Comparison of ENCODE assay signal across 16 cellular contexts in the genomic region with DNA sequence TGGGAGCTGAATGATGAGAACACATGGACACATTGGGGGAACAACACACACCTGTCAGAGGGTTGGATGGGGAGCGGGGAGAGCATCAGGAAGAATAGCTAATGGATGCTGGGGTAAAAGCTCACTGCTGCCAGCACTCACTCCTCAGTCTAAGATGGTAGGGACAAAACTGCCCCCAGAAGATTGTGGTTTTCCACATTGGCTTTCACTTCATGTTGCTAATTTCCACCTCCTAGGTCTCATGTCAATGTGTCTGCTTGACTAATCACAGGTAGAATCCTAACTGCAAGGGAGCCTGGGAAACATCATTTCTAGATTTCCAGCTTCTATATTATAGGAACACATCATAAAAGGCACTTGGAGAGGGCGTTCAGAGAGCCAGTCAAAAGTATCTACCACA. TPM values are rescaled to one million over a fixed set of nuclear protein-coding genes. Genes with fewer than 3 reads are reported as not detected.
DNase-seq lines count a peak whose midpoint lies in the region; ATAC-seq, FAIRE-seq and TF ChIP-seq lines count a peak whose summit lies in the region.
"Had no signal": no experiment of that assay in that cellular context is flagged by ENCODE, and none has a peak within 500 bp of the region (broad histone marks: within the 10 kb centered on the region; RNA-seq: fewer than 3 reads in every experiment).

No MANE protein-coding gene starts in this region.

- H4K20me1 ChIP-seq in DND-41 (ENCODE audit: insufficient read depth, low read length) (peaks cover 20% of the 10 kb centered on the region), neural progenitor cell (ENCODE audit: low read depth) (no peaks in the 10 kb centered on the region)

- FAIRE-seq in GM12891 (lab: Jason Lieb, UNC), result no peak
- FAIRE-seq: K562 had no signal

- CTCF ChIA-PET in CD4-positive, alpha-beta T cell (lab: Charles Lee), result interaction anchor here (0.7 to 1.2 kb wide), 2 partner anchors 8 to 752 kb away, joined by 3 read pairs; no protein-coding TSS in a partner anchor
- CTCF ChIA-PET in activated CD8-positive, alpha-beta T cell treated with anti-CD3 and anti-CD28 coated beads, Interleukin-2, amount 10 ng/mL, durations not matched to agents 7 days and 5 days (lab: Charles Lee), result interaction anchor here (0.6 kb wide), 1 partner anchor 32 kb away, joined by 3 read pairs; no protein-coding TSS in a partner anchor

- H3K4me1 ChIP-seq in DND-41 (ENCODE audit: insufficient read depth, low read length) (peaks cover 17% of the 10 kb centered on the region), neural progenitor cell (no peaks in the 10 kb centered on the region), ovary (ENCODE audit: insufficient read depth) (no peaks in the 10 kb centered on the region)

- peaks cover 67% of the 10 kb centered on the region for H3K36me3 Mint-ChIP-seq in CD4-positive, alpha-beta T cell (ENCODE audit: low read depth)
- H3K36me3 Mint-ChIP-seq in activated CD8-positive, alpha-beta T cell treated with anti-CD3 and anti-CD28 coated beads, Interleukin-2, amount 10 ng/mL, durations not matched to agents 7 days and 5 days (ENCODE audit: low read depth), result peaks cover 59% of the 10 kb centered on the region
- no peaks in the 10 kb centered on the region for H3K36me3 Mint-ChIP-seq in neural progenitor cell

- H3K9me3 Mint-ChIP-seq in CD4-positive, alpha-beta T cell, result peaks cover 3% of the 10 kb centered on the region
- no peaks in the 10 kb centered on the region for H3K9me3 Mint-ChIP-seq in activated CD8-positive, alpha-beta T cell treated with anti-CD3 and anti-CD28 coated beads, Interleukin-2, amount 10 ng/mL, durations not matched to agents 7 days and 5 days (ENCODE audit: insufficient read depth)
- H3K9me3 Mint-ChIP-seq in neural progenitor cell, result no peaks in the 10 kb centered on the region

- no peak for TF ChIP-seq POLR2A in ovary (IDR thresholded peaks at IDR 0.05)
- no peak for TF ChIP-seq POLR2A in GM12891 (IDR thresholded peaks at IDR 0.05; ENCODE audit: low read depth, low read length)

- H3F3A ChIP-seq in neural progenitor cell (ENCODE audit: low read depth), result no peaks in the 10 kb centered on the region

- peak overlapping the region; percentile 65 for H3K27ac Mint-ChIP-seq in CD4-positive, alpha-beta T cell
- H3K27ac Mint-ChIP-seq in activated CD8-positive, alpha-beta T cell treated with anti-CD3 and anti-CD28 coated beads, Interleukin-2, amount 10 ng/mL, durations not matched to agents 7 days and 5 days, result peak overlapping the region; percentile 6
- no peak overlapping the region for H3K27ac Mint-ChIP-seq in neural progenitor cell

- intact Hi-C loops in CD4-positive, alpha-beta T cell (cut with DNase I, micrococcal nuclease), result no loop called here
- intact Hi-C loops in ovary (cut with DNase I), result no loop called here

- H3K4me3 Mint-ChIP-seq in CD4-positive, alpha-beta T cell, result peak overlapping the region; percentile 6
- H3K4me3 Mint-ChIP-seq in activated CD8-positive, alpha-beta T cell treated with anti-CD3 and anti-CD28 coated beads, Interleukin-2, amount 10 ng/mL, durations not matched to agents 7 days and 5 days, result no peak overlapping the region
- peak overlapping the region; percentile 51 for H3K4me3 Mint-ChIP-seq in neural progenitor cell

- DNase-seq in CD4-positive, alpha-beta T cell, result no peak
- DNase-seq in DND-41, result no peak
- DNase-seq in activated CD8-positive, alpha-beta T cell treated with anti-CD3 and anti-CD28 coated beads, Interleukin-2, amount 10 ng/mL, durations not matched to agents 7 days and 5 days, result no peak
- no peak for DNase-seq in neural progenitor cell (ENCODE audit: low spot score)
- DNase-seq in ovary, result no peak
- no peak for DNase-seq in UCSD-AML1 (lab: John Stamatoyannopoulos, UW; ENCODE audit: unreplicated experiment)
- DNase-seq in GM12891 (ENCODE audit: insufficient read length, low spot score), result no peak
- DNase-seq: DMS79 treated with DMSO at 0.1 percent for 48 hours, GOT3, NCI-H1436 treated with DMSO at 0.1 percent for 48 hours, NCI-H2029 treated with DMSO at 0.1 percent for 48 hours, NCI-H2171 treated with DMSO at 0.1 percent for 48 hours, NCI-H446 treated with DMSO at 0.1 percent for 48 hours, NCI-H774, RPMI8226 had no signal

- H3K9ac ChIP-seq in DND-41 (ENCODE audit: low read depth, low read length), result no peak overlapping the region
- no peak overlapping the region for H3K9ac ChIP-seq in neural progenitor cell

- POLR2A ChIA-PET in CD4-positive, alpha-beta T cell (lab: Charles Lee), result no interaction called here
- POLR2A ChIA-PET in activated CD8-positive, alpha-beta T cell treated with anti-CD3 and anti-CD28 coated beads, Interleukin-2, amount 10 ng/mL, durations not matched to agents 7 days and 5 days (lab: Charles Lee), result interaction anchor here (0.8 kb wide), 1 partner anchor 95 kb away, joined by 3 read pairs; no protein-coding TSS in a partner anchor

- H3K9me3 ChIP-seq in CD4-positive, alpha-beta T cell (ENCODE audit: control insufficient read depth, low read length), result no peaks in the 10 kb centered on the region
- H3K9me3 ChIP-seq in DND-41 (ENCODE audit: insufficient read depth, low read length, severe bottlenecking) (no peaks in the 10 kb centered on the region), neural progenitor cell (ENCODE audit: low read depth) (no peaks in the 10 kb centered on the region), ovary (no peaks in the 10 kb centered on the region)

- peaks cover 97% of the 10 kb centered on the region for H3K79me2 ChIP-seq in DND-41 (ENCODE audit: insufficient read depth, low read length)
- no peaks in the 10 kb centered on the region for H3K79me2 ChIP-seq in neural progenitor cell (ENCODE audit: low read depth)

- ATAC-seq in CD4-positive, alpha-beta T cell (ENCODE audit: poor library complexity), result no peak
- ATAC-seq in DND-41 (ENCODE audit: insufficient read depth, low read depth), result 0 out of 3 replicates have a peak, but pooled peaks have one; percentile 27
- ATAC-seq in activated CD8-positive, alpha-beta T cell treated with anti-CD3 and anti-CD28 coated beads, Interleukin-2, amount 10 ng/mL, durations not matched to agents 7 days and 5 days, result no peak
- ATAC-seq: K562 had no signal

- no peak overlapping the region for H2AFZ ChIP-seq in DND-41 (ENCODE audit: low read depth, low read length)
- no peak overlapping the region for H2AFZ ChIP-seq in neural progenitor cell (replicated peaks)

- no peaks in the 10 kb centered on the region for H3K27me3 Mint-ChIP-seq in CD4-positive, alpha-beta T cell
- H3K27me3 Mint-ChIP-seq in activated CD8-positive, alpha-beta T cell treated with anti-CD3 and anti-CD28 coated beads, Interleukin-2, amount 10 ng/mL, durations not matched to agents 7 days and 5 days (ENCODE audit: low read depth), result no peaks in the 10 kb centered on the region
- H3K27me3 Mint-ChIP-seq in neural progenitor cell (ENCODE audit: insufficient read depth, low read depth), result no peaks in the 10 kb centered on the region

- no peak for TF ChIP-seq CTCF in CD4-positive, alpha-beta T cell (IDR thresholded peaks at IDR 0.05)
- no peak for TF ChIP-seq CTCF in DND-41 (IDR thresholded peaks at IDR 0.05; ENCODE audit: borderline replicate concordance, extremely low read depth, low read length, poor library complexity, severe bottlenecking)
- no peak for TF ChIP-seq CTCF in neural progenitor cell (IDR thresholded peaks at IDR 0.05)
- no peak for TF ChIP-seq CTCF in ovary (IDR thresholded peaks at IDR 0.05)

- no peaks in the 10 kb centered on the region for H3K27me3 ChIP-seq in CD4-positive, alpha-beta T cell (ENCODE audit: control insufficient read depth, insufficient read depth, low read length)
- H3K27me3 ChIP-seq in DND-41 (ENCODE audit: insufficient read depth, low read length, poor library complexity) (no peaks in the 10 kb centered on the region), neural progenitor cell (no peaks in the 10 kb centered on the region), ovary (no peaks in the 10 kb centered on the region)

- H3K36me3 ChIP-seq in DND-41 (ENCODE audit: insufficient read depth, low read length) (peaks cover 43% of the 10 kb centered on the region), neural progenitor cell (no peaks in the 10 kb centered on the region), ovary (no peaks in the 10 kb centered on the region)

- H3K4me3 ChIP-seq in DND-41 (ENCODE audit: low read depth in 1 of 2, low read length in 2 of 2) (no peak overlapping the region), neural progenitor cell (no peak overlapping the region), ovary (no peak overlapping the region)
- H3K4me3 ChIP-seq: K562 had no signal

- WGBS in ovary, 3 donors, result 69 to 85% (median 71%) methylated on average over 2 of the region's 2 CpGs

- H3K27ac ChIP-seq in CD4-positive, alpha-beta T cell (ENCODE audit: low read depth, low read length), result no peak overlapping the region
- H3K27ac ChIP-seq in DND-41 (ENCODE audit: low read length) (peak overlapping the region; percentile 44), neural progenitor cell (no peak overlapping the region), ovary (no peak overlapping the region)

- H3K4me2 ChIP-seq in DND-41 (ENCODE audit: insufficient read depth, low read length), result no peak overlapping the region
- H3K4me2 ChIP-seq in neural progenitor cell, result no peak overlapping the region

- H3K4me1 Mint-ChIP-seq in CD4-positive, alpha-beta T cell (ENCODE audit: low read depth), result peaks cover 82% of the 10 kb centered on the region
- peaks cover 50% of the 10 kb centered on the region for H3K4me1 Mint-ChIP-seq in activated CD8-positive, alpha-beta T cell treated with anti-CD3 and anti-CD28 coated beads, Interleukin-2, amount 10 ng/mL, durations not matched to agents 7 days and 5 days (ENCODE audit: low read depth)
- no peaks in the 10 kb centered on the region for H3K4me1 Mint-ChIP-seq in neural progenitor cell

- TF ChIP-seq EP300 in ovary (IDR thresholded peaks at IDR 0.05), result no peak

TF ChIP-seq in GM12891, 5 proteins besides CTCF, POLR2A, EP300 and RAD21:
- TF ChIP-seq POLR2AphosphoS5 (IDR thresholded peaks at IDR 0.05; ENCODE audit: low read depth, low read length) (no peak), POU2F2 (IDR thresholded peaks at IDR 0.05; ENCODE audit: low read depth, low read length) (no peak), PAX5 (IDR thresholded peaks at IDR 0.05; ENCODE audit: insufficient read depth, low read length, severe bottlenecking) (no peak), TAF1 (IDR thresholded peaks at IDR 0.05; ENCODE audit: low read depth, low read length) (no peak), SPI1 (IDR thresholded peaks at IDR 0.05; ENCODE audit: low read depth, low read length) (no peak)

RNA-seq across cellular contexts. Expression of a gene that starts 22.6 kb away (rescaled TPM):
- total RNA-seq in CD4-positive, alpha-beta T cell, result 10 to 100 TPM; 44.5 to 45.6 TPM
- 10 to 100 TPM; 75.9 to 76.0 TPM for total RNA-seq in activated CD8-positive, alpha-beta T cell treated with anti-CD3 and anti-CD28 coated beads, Interleukin-2, amount 10 ng/mL, durations not matched to agents 7 days and 5 days
- total RNA-seq in neural progenitor cell (ENCODE audit: low replicate concordance), result not detected in 2 replicates
- total RNA-seq in ovary, result 1 to 10 TPM; 1.1 to 6.6 (median 1.8) TPM
- polyA plus RNA-seq in ovary, result 10 to 100 TPM in 1 of 2 donors, under 1 TPM in 1; 0.64 to 10.2 TPM
- polyA plus RNA-seq in GM12891 (2012; ENCODE audit: low read depth, missing spikeins), result 52.0 TPM

Comparison
In these comparisons a context has a peak if more than half of its experiments do, and no peak if none do; other contexts are left out.
1. RNA of a gene that starts 22.6 kb away (total RNA-seq): 75.9 to 76.0 TPM in activated CD8-positive, alpha-beta T cell treated with anti-CD3 and anti-CD28 coated beads, Interleukin-2, amount 10 ng/mL, durations not matched to agents 7 days and 5 days and 44.5 to 45.6 TPM in CD4-positive, alpha-beta T cell; 1.1 to 6.6 TPM in ovary and not detected in neural progenitor cell; every median in the first group is over 4 times any median in the second.